16 cellular contexts compared by ENCODE assay signal in the genomic region with DNA sequence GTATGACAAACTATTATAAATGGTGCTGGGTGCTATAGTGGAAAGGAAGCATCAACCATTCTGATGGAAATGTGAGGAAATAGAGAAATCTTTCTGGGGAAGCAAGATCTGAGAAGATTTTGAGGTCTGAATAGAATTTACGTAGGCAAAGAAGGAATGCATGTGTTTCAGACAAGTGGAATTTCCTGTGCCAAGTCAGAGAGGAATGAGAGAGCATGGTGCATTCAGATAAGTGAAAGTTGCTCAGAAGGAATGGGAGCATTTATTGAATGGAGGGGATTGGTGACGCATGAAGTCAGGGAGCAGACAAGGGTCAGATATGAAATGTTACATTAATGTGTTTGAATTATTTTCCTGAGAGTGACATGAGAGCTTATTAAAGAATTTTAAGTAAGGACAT.
DNase-seq lines count a peak whose midpoint lies in the region; ATAC-seq, FAIRE-seq and TF ChIP-seq lines count a peak whose summit lies in the region.
"Had no signal": no experiment of that assay in that cellular context is flagged by ENCODE, and none has a peak within 500 bp of the region (broad histone marks: within the 10 kb centered on the region; RNA-seq: fewer than 3 reads in every experiment).

No MANE protein-coding gene starts in this region.

- H2AFZ ChIP-seq in mammary epithelial cell (ENCODE audit: low read depth, low read length), result peak overlapping the region; percentile 47
- H2AFZ ChIP-seq in keratinocyte (ENCODE audit: control insufficient read depth, low read length), result no peak overlapping the region
- H2AFZ ChIP-seq: parathyroid adenoma had no signal

- H3K4me1 Mint-ChIP-seq in T-helper 2 cell treated with Interferon-gamma antibody and Interleukin-4, amounts not matched to agents 5 μg/mL and 100 μg/mL, for 36 hours (ENCODE audit: low read depth), result no peaks in the 10 kb centered on the region
- H3K4me1 Mint-ChIP-seq: activated CD4-positive, alpha-beta T cell treated with anti-CD3 and anti-CD28 coated beads, Interleukin-2, amount 10 ng/mL, durations not matched to agents 24 days and 14 days; activated naive CD4-positive, alpha-beta T cell treated with anti-CD3 and anti-CD28 coated beads, Interleukin-2, amount 50 U/mL, for 24 hours had no signal

- H3K27me3 ChIP-seq in HUES48 (ENCODE audit: control insufficient read depth, insufficient read depth, low read length) (no peaks in the 10 kb centered on the region), mammary epithelial cell (ENCODE audit: insufficient read depth, low read length) (no peaks in the 10 kb centered on the region), keratinocyte (ENCODE audit: control insufficient read depth, extremely low read depth, insufficient read depth, low read length) (no peaks in the 10 kb centered on the region)
- H3K27me3 ChIP-seq: BLaER1 treated with 17β-estradiol and CSF1 and Interleukin-3, amounts not matched to agents 10 nM and 100 nM; suprapubic skin had no signal

- 22% methylated on average over 2 of the region's 2 CpGs for WGBS in mammary epithelial cell (ENCODE audit: low coverage, missing lambda C conversion rate)

- no peaks in the 10 kb centered on the region for H3K36me3 ChIP-seq in HUES48 (ENCODE audit: control insufficient read depth, insufficient read depth, low read length)
- H3K36me3 ChIP-seq in mammary epithelial cell (ENCODE audit: insufficient read depth, low read length), result no peaks in the 10 kb centered on the region
- H3K36me3 ChIP-seq in keratinocyte (ENCODE audit: control insufficient read depth in 2 of 2, extremely low read depth in 1 of 2, insufficient read depth in 2 of 2, low read length in 2 of 2), result no peaks in the 10 kb centered on the region
- H3K36me3 ChIP-seq: BLaER1 treated with 17β-estradiol and CSF1 and Interleukin-3, amounts not matched to agents 10 nM and 100 nM; suprapubic skin had no signal

- H3K9me3 Mint-ChIP-seq in T-helper 2 cell treated with Interferon-gamma antibody and Interleukin-4, amounts not matched to agents 5 μg/mL and 100 μg/mL, for 36 hours, result peaks cover 35% of the 10 kb centered on the region
- H3K9me3 Mint-ChIP-seq: activated CD4-positive, alpha-beta T cell treated with anti-CD3 and anti-CD28 coated beads, Interleukin-2, amount 10 ng/mL, durations not matched to agents 24 days and 14 days; activated naive CD4-positive, alpha-beta T cell treated with anti-CD3 and anti-CD28 coated beads, Interleukin-2, amount 50 U/mL, for 24 hours had no signal

- in situ Hi-C loops in mammary epithelial cell (cut with MboI; ENCODE audit: low sequenced_read_pairs in 2 of 2), result no loop called here

- H3K9me1 ChIP-seq in keratinocyte (ENCODE audit: control insufficient read depth, extremely low read depth, insufficient read depth, low read length), result no peaks in the 10 kb centered on the region

- H3K9me3 ChIP-seq in HUES48 (ENCODE audit: control insufficient read depth, insufficient read depth, low read length), result no peaks in the 10 kb centered on the region
- no peaks in the 10 kb centered on the region for H3K9me3 ChIP-seq in mammary epithelial cell (replicated peaks; ENCODE audit: insufficient read depth, low read length)
- H3K9me3 ChIP-seq in keratinocyte (ENCODE audit: control insufficient read depth, low read depth, low read length), result no peaks in the 10 kb centered on the region
- H3K9me3 ChIP-seq: BLaER1 treated with 17β-estradiol and CSF1 and Interleukin-3, amounts not matched to agents 10 nM and 100 nM; suprapubic skin had no signal

- H3K4me1 ChIP-seq in HUES48 (ENCODE audit: control insufficient read depth, insufficient read depth, low read length) (peaks cover 41% of the 10 kb centered on the region), mammary epithelial cell (ENCODE audit: insufficient read depth, low read length) (peaks cover 46% of the 10 kb centered on the region), keratinocyte (ENCODE audit: control insufficient read depth, extremely low read depth, insufficient read depth, low read length) (peaks cover 8% of the 10 kb centered on the region)
- H3K4me1 ChIP-seq: parathyroid adenoma, suprapubic skin had no signal

- H4K20me1 ChIP-seq in mammary epithelial cell (ENCODE audit: insufficient read depth, low read length) (no peaks in the 10 kb centered on the region), keratinocyte (ENCODE audit: control insufficient read depth, extremely low read depth, insufficient read depth, low read length) (no peaks in the 10 kb centered on the region)
- H4K20me1 ChIP-seq: BLaER1 treated with 17β-estradiol and CSF1 and Interleukin-3, amounts not matched to agents 10 nM and 100 nM had no signal

- H3K79me2 ChIP-seq in mammary epithelial cell (ENCODE audit: insufficient read depth, low read length) (no peaks in the 10 kb centered on the region), keratinocyte (ENCODE audit: control insufficient read depth, insufficient read depth, low read length) (no peaks in the 10 kb centered on the region)
- H3K79me2 ChIP-seq: parathyroid adenoma had no signal

- TF ChIP-seq CTCF in AG04449 (IDR thresholded peaks at IDR 0.05; ENCODE audit: insufficient read depth, low read length, missing control alignments), result no peak
- TF ChIP-seq CTCF in mammary epithelial cell (conservative IDR thresholded peaks at IDR 0.05 in 1 of 2, IDR thresholded peaks at IDR 0.05 in 1 of 2; ENCODE audit: extremely low read depth in 1 of 2, insufficient read depth in 1 of 2, low read depth in 1 of 2, low read length in 2 of 2), result no peak
- TF ChIP-seq CTCF in keratinocyte (optimal IDR thresholded peaks at IDR 0.05 in 1 of 3, IDR thresholded peaks at IDR 0.05 in 1 of 3, conservative IDR thresholded peaks at IDR 0.05 in 1 of 3; ENCODE audit: extremely low read depth in 1 of 3, insufficient read depth in 2 of 3, low read length in 3 of 3), result no peak

- no peaks in the 10 kb centered on the region for H3K36me3 Mint-ChIP-seq in T-helper 2 cell treated with Interferon-gamma antibody and Interleukin-4, amounts not matched to agents 5 μg/mL and 100 μg/mL, for 36 hours (ENCODE audit: low read depth)
- H3K36me3 Mint-ChIP-seq: activated naive CD4-positive, alpha-beta T cell treated with anti-CD3 and anti-CD28 coated beads, Interleukin-2, amount 50 U/mL, for 24 hours had no signal

- peak overlapping the region; percentile 67 for H3K27ac ChIP-seq in HUES48 (ENCODE audit: low read depth, low read length)
- peak overlapping the region; percentile 70 for H3K27ac ChIP-seq in mammary epithelial cell (ENCODE audit: insufficient read depth, low read depth, low read length)
- no peak overlapping the region for H3K27ac ChIP-seq in keratinocyte (ENCODE audit: control insufficient read depth, insufficient read depth, low read length)
- H3K27ac ChIP-seq: BLaER1 treated with 17β-estradiol and CSF1 and Interleukin-3, amounts not matched to agents 10 nM and 100 nM; parathyroid adenoma; suprapubic skin had no signal

- no peak overlapping the region for H3K4me3 ChIP-seq in AG04449 (ENCODE audit: low read depth, low read length)
- no peak overlapping the region for H3K4me3 ChIP-seq in HUES48 (ENCODE audit: low read depth, low read length)
- H3K4me3 ChIP-seq in mammary epithelial cell (replicated peaks in 1 of 3; ENCODE audit: insufficient read depth in 1 of 3, low read depth in 2 of 3, low read length in 3 of 3), result no peak overlapping the region
- no peak overlapping the region for H3K4me3 ChIP-seq in keratinocyte (ENCODE audit: control insufficient read depth in 2 of 3, extremely low read depth in 1 of 3, insufficient read depth in 2 of 3, low read depth in 1 of 3, low read length in 3 of 3)
- H3K4me3 ChIP-seq: BLaER1 treated with 17β-estradiol and CSF1 and Interleukin-3, amounts not matched to agents 10 nM and 100 nM; suprapubic skin had no signal

- H3K27ac Mint-ChIP-seq in T-helper 2 cell treated with Interferon-gamma antibody and Interleukin-4, amounts not matched to agents 5 μg/mL and 100 μg/mL, for 36 hours, result no peak overlapping the region
- H3K27ac Mint-ChIP-seq: activated CD4-positive, alpha-beta T cell treated with anti-CD3 and anti-CD28 coated beads, Interleukin-2, amount 10 ng/mL, durations not matched to agents 24 days and 14 days; activated naive CD4-positive, alpha-beta T cell treated with anti-CD3 and anti-CD28 coated beads, Interleukin-2, amount 50 U/mL, for 24 hours had no signal

- intact Hi-C loops in mammary epithelial cell (cut with micrococcal nuclease), result loop anchor here (10.0 kb wide), 2 partner anchors 729 to 1589 kb away; a partner anchor contains a TSS

- POLR2A ChIA-PET in AG04449 (lab: Yijun Ruan, JAX), result no interaction called here

- no peak overlapping the region for H3K9ac ChIP-seq in HUES48 (ENCODE audit: low read depth, low read length)
- H3K9ac ChIP-seq in mammary epithelial cell (ENCODE audit: insufficient read depth, low read length), result no peak overlapping the region
- no peak overlapping the region for H3K9ac ChIP-seq in keratinocyte (ENCODE audit: control insufficient read depth, extremely low read depth, insufficient read depth, low read length)
- H3K9ac ChIP-seq: BLaER1 treated with 17β-estradiol and CSF1 and Interleukin-3, amounts not matched to agents 10 nM and 100 nM; parathyroid adenoma had no signal

- peak; percentile 5 for FAIRE-seq in keratinocyte (lab: Jason Lieb, UNC)

- H3K27me3 Mint-ChIP-seq in T-helper 2 cell treated with Interferon-gamma antibody and Interleukin-4, amounts not matched to agents 5 μg/mL and 100 μg/mL, for 36 hours (ENCODE audit: low read depth), result no peaks in the 10 kb centered on the region
- H3K27me3 Mint-ChIP-seq: activated CD4-positive, alpha-beta T cell treated with anti-CD3 and anti-CD28 coated beads, Interleukin-2, amount 10 ng/mL, durations not matched to agents 24 days and 14 days; activated naive CD4-positive, alpha-beta T cell treated with anti-CD3 and anti-CD28 coated beads, Interleukin-2, amount 50 U/mL, for 24 hours had no signal

- ATAC-seq in HG03354 (IDR thresholded peaks at IDR 0.05; ENCODE audit: poor library complexity, severe bottlenecking, unreplicated experiment) (no peak), HG02885 (IDR thresholded peaks at IDR 0.05; ENCODE audit: poor library complexity, unreplicated experiment) (no peak), GM19397 (IDR thresholded peaks at IDR 0.05; ENCODE audit: unreplicated experiment) (no peak)

- H3K4me2 ChIP-seq in mammary epithelial cell (ENCODE audit: insufficient read depth, low read depth, low read length) (peak overlapping the region; percentile 13), keratinocyte (ENCODE audit: control insufficient read depth, extremely low read depth, insufficient read depth, low read depth, low read length) (no peak overlapping the region)
- H3K4me2 ChIP-seq: BLaER1 treated with 17β-estradiol and CSF1 and Interleukin-3, amounts not matched to agents 10 nM and 100 nM had no signal

- H3K4me3 Mint-ChIP-seq in T-helper 2 cell treated with Interferon-gamma antibody and Interleukin-4, amounts not matched to agents 5 μg/mL and 100 μg/mL, for 36 hours, result no peak overlapping the region
- H3K4me3 Mint-ChIP-seq: activated CD4-positive, alpha-beta T cell treated with anti-CD3 and anti-CD28 coated beads, Interleukin-2, amount 10 ng/mL, durations not matched to agents 24 days and 14 days; activated naive CD4-positive, alpha-beta T cell treated with anti-CD3 and anti-CD28 coated beads, Interleukin-2, amount 50 U/mL, for 24 hours had no signal

- DNase-seq in AG04449 (ENCODE audit: low read depth, low spot score) (peak; percentile 98), mammary epithelial cell (peak; percentile 82), keratinocyte (ENCODE audit: low read depth, low spot score) (no peak)
- no peak for DNase-seq in T-helper 2 cell treated with Interferon-gamma antibody and Interleukin-4, amounts not matched to agents 5 μg/mL and 100 μg/mL, for 36 hours (ENCODE audit: low spot score)
- DNase-seq: activated CD4-positive, alpha-beta T cell treated with anti-CD3 and anti-CD28 coated beads, Interleukin-2, amount 10 ng/mL, durations not matched to agents 24 days and 14 days; effector CD4-positive, alpha-beta T cell; NCI-H2171 treated with DMSO at 0.1 percent for 48 hours; Right ventricle myocardium superior had no signal

- no TSS peak for BruUV-seq in mammary epithelial cell (replicated peaks; lab: Mats Ljungman, UMichigan)

- CTCF ChIA-PET in AG04449 (lab: Yijun Ruan, JAX) (no interaction called here), mammary epithelial cell (lab: Charles Lee; ENCODE audit: low non-redundant PET) (no interaction called here)

- dilution Hi-C loops in mammary epithelial cell (cut with HindIII; ENCODE audit: low sequenced_read_pairs), result no loop called here
- dilution Hi-C loops in keratinocyte (cut with MboI; ENCODE audit: extremely low pct_ligation_motif_present, low sequenced_read_pairs), result no loop called here

Comparison
In these comparisons a context has a peak if more than half of its experiments do, and no peak if none do; other contexts are left out.
1. DNase-seq: peak in AG04449 (single experiment) and mammary epithelial cell (single experiment); none in keratinocyte (single experiment) and T-helper 2 cell treated with Interferon-gamma antibody and Interleukin-4, amounts not matched to agents 5 μg/mL and 100 μg/mL, for 36 hours (single experiment).